35 cellular contexts compared by ENCODE assay signal in genomic region chr6:37926661-37927060, GRCh38.
"Had no signal": no experiment of that assay in that cellular context is flagged by ENCODE, and none has a peak within 500 bp of the region (broad histone marks: within the 10 kb centered on the region; RNA-seq: fewer than 3 reads in every experiment).

No MANE protein-coding gene starts in this region.

- H3K27ac ChIP-seq: adrenal gland, body of pancreas, esophagus muscularis mucosa, foreskin keratinocyte, gastrocnemius medialis, WERI-Rb-1 had no signal

- H3K27me3 ChIP-seq: adrenal gland, body of pancreas, esophagus muscularis mucosa, foreskin keratinocyte, gastrocnemius medialis had no signal

- H3K4me3 ChIP-seq: adrenal gland, body of pancreas, esophagus muscularis mucosa, gastrocnemius medialis had no signal

- H3K9me3 Mint-ChIP-seq: activated CD4-positive, alpha-beta memory T cell treated with anti-CD3 and anti-CD28 coated beads for 36 hours; activated CD4-positive, alpha-beta T cell treated with anti-CD3 and anti-CD28 coated beads, Interleukin-2, amount 10 ng/mL, durations not matched to agents 24 days and 14 days; activated naive CD4-positive, alpha-beta T cell treated with anti-CD3 and anti-CD28 coated beads for 36 hours; activated naive CD4-positive, alpha-beta T cell treated with anti-CD3 and anti-CD28 coated beads, Interleukin-2, amount 50 U/mL, for 24 hours; activated naive CD8-positive, alpha-beta T cell treated with anti-CD3 and anti-CD28 coated beads for 36 hours; activated T-helper 1 cell treated with anti-CD3 and anti-CD28 coated beads, Interleukin-12 subunit alpha, Interleukin-12 subunit beta, Interleukin-2, Interleukin-4 antibody, amounts not matched to agents 30 ng/mL and 10 ng/mL and 1 ng/mL, durations not matched to agents 14 hours and 24 hours and 36 hours; activated T-helper 2 cell treated with anti-CD3 and anti-CD28 coated beads, Interferon-gamma antibody, Interleukin-2, Interleukin-4, amounts not matched to agents 10 μg/mL and 5 μg/mL and 100 μg/mL, durations not matched to agents 14 hours and 24 hours and 36 hours; effector memory CD8-positive, alpha-beta T cell; T-helper 2 cell treated with Interferon-gamma antibody and Interleukin-4, amounts not matched to agents 5 μg/mL and 100 μg/mL, for 36 hours had no signal

- H3K27me3 Mint-ChIP-seq: activated CD4-positive, alpha-beta memory T cell treated with anti-CD3 and anti-CD28 coated beads for 36 hours; activated CD4-positive, alpha-beta T cell treated with anti-CD3 and anti-CD28 coated beads for 36 hours; activated CD4-positive, alpha-beta T cell treated with anti-CD3 and anti-CD28 coated beads, Interleukin-2, amount 10 ng/mL, durations not matched to agents 24 days and 14 days; activated CD8-positive, alpha-beta memory T cell treated with anti-CD3 and anti-CD28 coated beads, Interleukin-2, amount 10 ng/mL, durations not matched to agents 7 days and 5 days; activated naive CD4-positive, alpha-beta T cell treated with anti-CD3 and anti-CD28 coated beads, Interleukin-2, amount 50 U/mL, for 24 hours; activated naive CD8-positive, alpha-beta T cell treated with anti-CD3 and anti-CD28 coated beads for 36 hours; activated naive CD8-positive, alpha-beta T cell treated with anti-CD3 and anti-CD28 coated beads, Interleukin-2, amount 50 U/mL, for 24 hours; effector memory CD8-positive, alpha-beta T cell; T-helper 17 cell had no signal

- H3K9me3 ChIP-seq: adrenal gland, body of pancreas, esophagus muscularis mucosa, gastrocnemius medialis had no signal

- H3K27ac Mint-ChIP-seq: activated CD4-positive, alpha-beta memory T cell treated with anti-CD3 and anti-CD28 coated beads for 36 hours; activated CD4-positive, alpha-beta T cell treated with anti-CD3 and anti-CD28 coated beads for 36 hours; activated CD4-positive, alpha-beta T cell treated with anti-CD3 and anti-CD28 coated beads, Interleukin-2, amount 10 ng/mL, durations not matched to agents 24 days and 14 days; activated CD8-positive, alpha-beta memory T cell treated with anti-CD3 and anti-CD28 coated beads, Interleukin-2, amount 10 ng/mL, durations not matched to agents 7 days and 5 days; activated CD8-positive, alpha-beta T cell treated with anti-CD3 and anti-CD28 coated beads, Interleukin-2, amount 10 ng/mL, durations not matched to agents 7 days and 5 days; activated naive CD4-positive, alpha-beta T cell treated with anti-CD3 and anti-CD28 coated beads for 36 hours; activated naive CD4-positive, alpha-beta T cell treated with anti-CD3 and anti-CD28 coated beads, Interleukin-2, amount 50 U/mL, for 24 hours; activated naive CD8-positive, alpha-beta T cell treated with anti-CD3 and anti-CD28 coated beads for 36 hours; activated naive CD8-positive, alpha-beta T cell treated with anti-CD3 and anti-CD28 coated beads, Interleukin-2, amount 50 U/mL, for 24 hours; activated T-helper 2 cell treated with anti-CD3 and anti-CD28 coated beads, Interferon-gamma antibody, Interleukin-2, Interleukin-4, amounts not matched to agents 10 μg/mL and 5 μg/mL and 100 μg/mL, durations not matched to agents 14 hours and 24 hours and 36 hours; effector memory CD8-positive, alpha-beta T cell; T-helper 2 cell treated with Interferon-gamma antibody and Interleukin-4, amounts not matched to agents 5 μg/mL and 100 μg/mL, for 36 hours had no signal

- ATAC-seq: activated CD4-positive, alpha-beta T cell treated with anti-CD3 and anti-CD28 coated beads for 36 hours; activated CD8-positive, alpha-beta memory T cell treated with anti-CD3 and anti-CD28 coated beads, Interleukin-2, amount 10 ng/mL, durations not matched to agents 7 days and 5 days; activated CD8-positive, alpha-beta T cell treated with anti-CD3 and anti-CD28 coated beads, Interleukin-2, amount 10 ng/mL, durations not matched to agents 7 days and 5 days; activated naive CD8-positive, alpha-beta T cell treated with anti-CD3 and anti-CD28 coated beads, Interleukin-2, amount 50 U/mL, for 24 hours; body of pancreas; effector memory CD8-positive, alpha-beta T cell; foreskin keratinocyte; gastrocnemius medialis; T-helper 17 cell had no signal

- H3K4me3 Mint-ChIP-seq: activated CD4-positive, alpha-beta memory T cell treated with anti-CD3 and anti-CD28 coated beads for 36 hours; activated CD4-positive, alpha-beta T cell treated with anti-CD3 and anti-CD28 coated beads for 36 hours; activated CD4-positive, alpha-beta T cell treated with anti-CD3 and anti-CD28 coated beads, Interleukin-2, amount 10 ng/mL, durations not matched to agents 24 days and 14 days; activated CD8-positive, alpha-beta memory T cell treated with anti-CD3 and anti-CD28 coated beads, Interleukin-2, amount 10 ng/mL, durations not matched to agents 7 days and 5 days; activated CD8-positive, alpha-beta T cell treated with anti-CD3 and anti-CD28 coated beads, Interleukin-2, amount 10 ng/mL, durations not matched to agents 7 days and 5 days; activated naive CD4-positive, alpha-beta T cell treated with anti-CD3 and anti-CD28 coated beads for 36 hours; activated naive CD4-positive, alpha-beta T cell treated with anti-CD3 and anti-CD28 coated beads, Interleukin-2, amount 50 U/mL, for 24 hours; activated naive CD8-positive, alpha-beta T cell treated with anti-CD3 and anti-CD28 coated beads for 36 hours; activated naive CD8-positive, alpha-beta T cell treated with anti-CD3 and anti-CD28 coated beads, Interleukin-2, amount 50 U/mL, for 24 hours; activated T-helper 1 cell treated with anti-CD3 and anti-CD28 coated beads, Interleukin-12 subunit alpha, Interleukin-12 subunit beta, Interleukin-2, Interleukin-4 antibody, amounts not matched to agents 30 ng/mL and 10 ng/mL and 1 ng/mL, durations not matched to agents 14 hours and 24 hours and 36 hours; effector memory CD8-positive, alpha-beta T cell; T-helper 17 cell; T-helper 2 cell treated with Interferon-gamma antibody and Interleukin-4, amounts not matched to agents 5 μg/mL and 100 μg/mL, for 36 hours had no signal

- H3K36me3 ChIP-seq: adrenal gland, esophagus muscularis mucosa, gastrocnemius medialis, WERI-Rb-1 had no signal

- DNase-seq: activated CD4-positive, alpha-beta memory T cell treated with anti-CD3 and anti-CD28 coated beads for 36 hours; activated CD4-positive, alpha-beta T cell treated with anti-CD3 and anti-CD28 coated beads for 36 hours; activated CD4-positive, alpha-beta T cell treated with anti-CD3 and anti-CD28 coated beads, Interleukin-2, amount 10 ng/mL, durations not matched to agents 24 days and 14 days; activated CD4-positive, CD25-positive, alpha-beta regulatory T cell; activated CD4-positive, CD25-positive, alpha-beta regulatory T cell treated with anti-CD3 and anti-CD28 coated beads, Interleukin-2, amount 50 U/mL, for 72 hours; activated CD8-positive, alpha-beta memory T cell treated with anti-CD3 and anti-CD28 coated beads, Interleukin-2, amount 10 ng/mL, durations not matched to agents 7 days and 5 days; activated CD8-positive, alpha-beta memory T cell treated with anti-CD3 and anti-CD28 coated beads, Interleukin-2, amount 50 U/mL, for 4 hours; activated CD8-positive, alpha-beta T cell treated with anti-CD3 and anti-CD28 coated beads, Interleukin-2, amount 10 ng/mL, durations not matched to agents 7 days and 5 days; activated effector memory CD4-positive, alpha-beta T cell treated with anti-CD3 and anti-CD28 coated beads, Interleukin-2, amount 50 U/mL, for 16 hours; activated naive CD4-positive, alpha-beta T cell treated with anti-CD3 and anti-CD28 coated beads for 36 hours; activated naive CD8-positive, alpha-beta T cell treated with anti-CD3 and anti-CD28 coated beads for 36 hours; activated naive CD8-positive, alpha-beta T cell treated with anti-CD3 and anti-CD28 coated beads, Interleukin-2, amount 50 U/mL, for 24 hours; activated T-cell treated with anti-CD3 and anti-CD28 coated beads, Interleukin-2, amount 50 U/mL, for 1 hour; activated T-cell treated with anti-CD3 and anti-CD28 coated beads, Interleukin-2, amount 50 U/mL, for 48 hours; adrenal gland; amygdala; aorta; body of pancreas; caudate nucleus; cortex of kidney; dermis blood vessel endothelial cell; effector CD4-positive, alpha-beta T cell; effector memory CD8-positive, alpha-beta T cell; erythroblast; foreskin keratinocyte; gastrocnemius medialis; T-helper 1 cell; T-helper 17 cell; T1000; WERI-Rb-1 had no signal
